Comparison of ENCODE assay signal across 24 cellular contexts in genomic region chr16:72367841-72368240, GRCh38.
"Had no signal": no experiment of that assay in that cellular context is flagged by ENCODE, and none has a peak within 500 bp of the region (broad histone marks: within the 10 kb centered on the region; RNA-seq: fewer than 3 reads in every experiment).

No MANE protein-coding gene starts in this region.

- H3K9me3 Mint-ChIP-seq: effector memory CD8-positive, alpha-beta T cell had no signal

- H3K4me1 Mint-ChIP-seq: memory B cell, mesothelial cell of epicardium, natural killer cell had no signal

- H3K4me3 ChIP-seq: esophagus squamous epithelium, hepatocyte, left ventricle myocardium inferior, lower lobe of right lung, neural progenitor cell, ovary, stomach, thoracic aorta, transverse colon had no signal

- H3K27me3 ChIP-seq: esophagus squamous epithelium, hepatocyte, neural progenitor cell, ovary, stomach, transverse colon had no signal

- DNase-seq: effector memory CD8-positive, alpha-beta T cell; esophagus squamous epithelium; foreskin melanocyte; head of caudate nucleus; kidney; left cardiac atrium; left ventricle myocardium inferior; lower lobe of right lung; natural killer cell; nucleus accumbens; ovary; right cardiac atrium; small intestine; stimulated activated CD4-positive, alpha-beta T cell treated with anti-CD3 and anti-CD28 coated beads, Interleukin-12 subunit alpha, Interleukin-12 subunit beta, amount 100 ng/mL, for 4 hours; stimulated activated naive CD4-positive, alpha-beta T cell; stomach; substantia nigra; transverse colon had no signal

- H3K9me3 ChIP-seq: lower lobe of right lung, ovary had no signal

- H3K9ac ChIP-seq: neural progenitor cell had no signal

- H3K27ac ChIP-seq: esophagus squamous epithelium, hepatocyte, left ventricle myocardium inferior, lower lobe of right lung, neural progenitor cell, ovary, stomach, thoracic aorta, transverse colon had no signal

- H3K27me3 Mint-ChIP-seq: dendritic cell treated with granulocyte-macrophage colony-stimulating factor and Interleukin-4, amounts not matched to agents 40 ng/mL and 50 ng/mL, for 4 days; effector memory CD8-positive, alpha-beta T cell; memory B cell had no signal

- ATAC-seq: effector memory CD8-positive, alpha-beta T cell; left cardiac atrium; lower lobe of right lung; natural killer cell; right cardiac atrium had no signal

- H3K4me1 ChIP-seq: esophagus squamous epithelium, left ventricle myocardium inferior, lower lobe of right lung, transverse colon had no signal

- H3K36me3 Mint-ChIP-seq: natural killer cell had no signal

- H3K36me3 ChIP-seq: esophagus squamous epithelium, left ventricle myocardium inferior, lower lobe of right lung, neural progenitor cell, ovary, stomach, thoracic aorta, transverse colon had no signal

- H3K27ac Mint-ChIP-seq: dendritic cell treated with granulocyte-macrophage colony-stimulating factor and Interleukin-4, amounts not matched to agents 40 ng/mL and 50 ng/mL, for 4 days; effector memory CD8-positive, alpha-beta T cell; memory B cell; mesothelial cell of epicardium; natural killer cell; neural progenitor cell had no signal

- H3K4me3 Mint-ChIP-seq: dendritic cell treated with granulocyte-macrophage colony-stimulating factor and Interleukin-4, amounts not matched to agents 40 ng/mL and 50 ng/mL, for 4 days; effector memory CD8-positive, alpha-beta T cell; memory B cell; mesothelial cell of epicardium; natural killer cell; neural progenitor cell had no signal
